Comparison of ENCODE assay signal across 29 cellular contexts in genomic region chr22:49576241-49577141, GRCh38.
DNase-seq lines count a peak whose midpoint lies in the region; ATAC-seq, FAIRE-seq and TF ChIP-seq lines count a peak whose summit lies in the region.
"Had no signal": no experiment of that assay in that cellular context is flagged by ENCODE, and none has a peak within 500 bp of the region (broad histone marks: within the 10 kb centered on the region; RNA-seq: fewer than 3 reads in every experiment).

No MANE protein-coding gene starts in this region.

- H3K23me2 ChIP-seq in H1 (ENCODE audit: low read depth, low read length): peaks cover 14% of the 10 kb centered on the region; the same call in 1 of the 2 replicates

- no peak overlapping the region for H3K23ac ChIP-seq in H1 (ENCODE audit: insufficient read length)

- peaks cover 3% of the 10 kb centered on the region; the same call in 1 of the 2 replicates for H3K79me1 ChIP-seq in H1 (ENCODE audit: low read depth, low read length)

- peak; percentile 15 for DNase-seq in left ventricle myocardium superior
- no peak for DNase-seq in Right ventricle myocardium inferior (ENCODE audit: missing footprints)
- DNase-seq in H1 (ENCODE audit: low read depth in 1 of 2, low spot score in 2 of 2): peak in 1 of 2 experiments; percentile 32
- DNase-seq in osteocyte (ENCODE audit: extremely low spot score, unreplicated experiment): peak; percentile 82
- DNase-seq in ureter (ENCODE audit: low spot score): peak; percentile 36
- no peak for DNase-seq in cerebellar nuclear complex (lab: John Stamatoyannopoulos, UW)
- DNase-seq: activated CD4-positive, alpha-beta memory T cell treated with anti-CD3 and anti-CD28 coated beads for 36 hours; activated T-cell treated with anti-CD3 and anti-CD28 coated beads for 4 hours; amygdala; CD4-positive, CD25-positive, alpha-beta regulatory T cell; cortex of kidney; gastrocnemius medialis; MM.1S; NCI-H1417 treated with DMSO at 0.1 percent for 48 hours; NCI-H446; NCI-H82; nucleus accumbens; OCI-M1; SW 1271 had no signal

- TF ChIP-seq RAD21 in H1 (IDR thresholded peaks at IDR 0.05 in 1 of 2, conservative IDR thresholded peaks at IDR 0.05 in 1 of 2; ENCODE audit: low read depth in 2 of 2, low read length in 2 of 2): no peak

- no peak overlapping the region for H4K5ac ChIP-seq in H1 (ENCODE audit: insufficient read length, low read depth, low read length)

- 0 out of 2 replicates have a peak overlapping the region, but pooled peaks have one; percentile 29 for H2BK15ac ChIP-seq in H1 (ENCODE audit: low read length)

- 93% methylated on average over 34 of the region's 36 CpGs; no CpG with 5 or more reads in 1 of the 2 experiments for WGBS in H1 (ENCODE audit: extremely low coverage in 1 of 2, insufficient coverage in 1 of 2, insufficient read length in 1 of 2, insufficient replicate concordance in 2 of 2, low coverage in 1 of 2, low lambda C conversion rate in 2 of 2, missing lambda C conversion rate in 1 of 2), 2 experiments

- H4K91ac ChIP-seq in H1 (replicated peaks; ENCODE audit: insufficient read length, low read length): no peak overlapping the region

- no peak overlapping the region for H2BK120ac ChIP-seq in H1 (replicated peaks; ENCODE audit: low read depth, low read length)

- H3K4me1 Mint-ChIP-seq in osteocyte (ENCODE audit: unreplicated experiment): no peaks in the 10 kb centered on the region

- no peak for TF ChIP-seq EP300 in H1 (IDR thresholded peaks at IDR 0.05; ENCODE audit: borderline replicate concordance in 1 of 2, low read depth in 2 of 2, low read length in 2 of 2)

- no peak overlapping the region for H3K4me3 Mint-ChIP-seq in osteocyte (ENCODE audit: unreplicated experiment)
- H3K4me3 Mint-ChIP-seq: activated CD4-positive, alpha-beta memory T cell treated with anti-CD3 and anti-CD28 coated beads for 36 hours; stimulated activated memory B cell treated with anti-CD40 and anti-IgM and Interleukin-4, amounts not matched to agents 10 μg/mL and 1 μg/mL and 100 μg/mL, for 72 hours had no signal

- no peaks in the 10 kb centered on the region for H3K36me3 ChIP-seq in H1 (ENCODE audit: control insufficient read depth in 2 of 4, insufficient read depth in 4 of 4, low read length in 3 of 4)
- H3K36me3 ChIP-seq: gastrocnemius medialis had no signal

- no peak overlapping the region; the same call in 1 of the 2 replicates for H2AFZ ChIP-seq in H1 (ENCODE audit: low read length)

- H2BK12ac ChIP-seq in H1 (ENCODE audit: low read depth, low read length): no peak overlapping the region

- no peak for TF ChIP-seq CTCF in H1 (IDR thresholded peaks at IDR 0.05; ENCODE audit: control extremely low read depth in 1 of 3, insufficient read depth in 1 of 3, low read depth in 1 of 3, low read length in 3 of 3)
- TF ChIP-seq CTCF in osteocyte (IDR thresholded peaks at IDR 0.05): no peak

- no peak for FAIRE-seq in H1 (lab: Jason Lieb, UNC)
- FAIRE-seq: D721Med, endometrium, GM12891, K562 had no signal

- H4K8ac ChIP-seq in H1 (ENCODE audit: extremely low read depth, insufficient read depth, low read length): no peak overlapping the region; the same call in 1 of the 2 replicates

- H3K4ac ChIP-seq in H1 (replicated peaks; ENCODE audit: insufficient read length, low read depth, low read length): no peak overlapping the region

- H3K18ac ChIP-seq in H1 (ENCODE audit: extremely low read depth, low read length): no peak overlapping the region

- H3K56ac ChIP-seq in H1 (replicated peaks; ENCODE audit: insufficient read length, low read depth, low read length): no peak overlapping the region

- intact Hi-C loops in left ventricle myocardium superior (cut with micrococcal nuclease): no loop called here
- intact Hi-C loops in Right ventricle myocardium inferior (cut with DNase I): no loop called here

- no peak for ATAC-seq in left ventricle myocardium superior
- no peak for ATAC-seq in Right ventricle myocardium inferior
- no peak for ATAC-seq in HG03196 (IDR thresholded peaks at IDR 0.05; ENCODE audit: unreplicated experiment)
- ATAC-seq in HG03039 (IDR thresholded peaks at IDR 0.05; ENCODE audit: unreplicated experiment): no peak
- ATAC-seq: HCT116, K562 had no signal

- H3K14ac ChIP-seq in H1 (ENCODE audit: insufficient read length): no peak overlapping the region

- H3K9me3 ChIP-seq in H1 (ENCODE audit: insufficient read depth in 2 of 2, low read depth in 1 of 2, low read length in 1 of 2): no peaks in the 10 kb centered on the region
- H3K9me3 ChIP-seq: gastrocnemius medialis had no signal

- no peak overlapping the region for H2BK20ac ChIP-seq in H1 (ENCODE audit: low read length)

- no peak overlapping the region for H2BK5ac ChIP-seq in H1 (ENCODE audit: low read depth, low read length)

- H3K36me3 Mint-ChIP-seq in osteocyte (ENCODE audit: unreplicated experiment): no peaks in the 10 kb centered on the region
- H3K36me3 Mint-ChIP-seq: activated CD4-positive, alpha-beta memory T cell treated with anti-CD3 and anti-CD28 coated beads for 36 hours had no signal

- no peak overlapping the region for H3K4me2 ChIP-seq in H1 (ENCODE audit: insufficient read depth in 1 of 2, low read depth in 2 of 2, low read length in 2 of 2)
- H3K4me2 ChIP-seq: smooth muscle cell had no signal

- no peaks in the 10 kb centered on the region for H3K4me1 ChIP-seq in H1 (replicated peaks in 1 of 4; ENCODE audit: control insufficient read depth in 3 of 4, insufficient read depth in 4 of 4, low read length in 3 of 4)
- H3K4me1 ChIP-seq: gastrocnemius medialis had no signal

- peaks cover 9% of the 10 kb centered on the region for H3K9me3 Mint-ChIP-seq in osteocyte (ENCODE audit: unreplicated experiment)
- H3K9me3 Mint-ChIP-seq: activated CD4-positive, alpha-beta memory T cell treated with anti-CD3 and anti-CD28 coated beads for 36 hours had no signal

- no peak overlapping the region for H3K4me3 ChIP-seq in H1 (ENCODE audit: extremely low read depth in 1 of 4, insufficient read depth in 2 of 4, low read depth in 3 of 4, low read length in 4 of 4)
- H3K4me3 ChIP-seq: K562, lung, smooth muscle cell had no signal

- peaks cover 0 to 7% of the 10 kb centered on the region in 2 experiments for H4K20me1 ChIP-seq in H1 (replicated peaks in 1 of 2; ENCODE audit: control insufficient read depth in 1 of 2, insufficient read depth in 2 of 2, low read length in 2 of 2)

- H3K27me3 Mint-ChIP-seq in osteocyte (ENCODE audit: unreplicated experiment): no peaks in the 10 kb centered on the region
- H3K27me3 Mint-ChIP-seq: activated CD4-positive, alpha-beta memory T cell treated with anti-CD3 and anti-CD28 coated beads for 36 hours; CD4-positive, CD25-positive, alpha-beta regulatory T cell; stimulated activated memory B cell treated with anti-CD40 and anti-IgM and Interleukin-4, amounts not matched to agents 10 μg/mL and 1 μg/mL and 100 μg/mL, for 72 hours had no signal

- CTCF ChIA-PET in H1 (lab: Charles Lee; ENCODE audit: partially characterized antibody): no interaction called here

- H3K79me2 ChIP-seq in H1 (ENCODE audit: control insufficient read depth in 1 of 2, insufficient read depth in 2 of 2, low read length in 2 of 2): no peaks in the 10 kb centered on the region

- no peaks in the 10 kb centered on the region for H3K27me3 ChIP-seq in H1 (replicated peaks in 1 of 4; ENCODE audit: control insufficient read depth in 3 of 4, extremely low read depth in 1 of 4, insufficient read depth in 3 of 4, low read length in 3 of 4)
- H3K27me3 ChIP-seq: gastrocnemius medialis had no signal

- TF ChIP-seq POLR2A in H1 (IDR thresholded peaks at IDR 0.05; ENCODE audit: control extremely low read depth in 1 of 2, low read depth in 2 of 2, low read length in 2 of 2): no peak

- H3K27ac Mint-ChIP-seq in osteocyte (ENCODE audit: unreplicated experiment): no peak overlapping the region
- H3K27ac Mint-ChIP-seq: activated CD4-positive, alpha-beta memory T cell treated with anti-CD3 and anti-CD28 coated beads for 36 hours; stimulated activated memory B cell treated with anti-CD40 and anti-IgM and Interleukin-4, amounts not matched to agents 10 μg/mL and 1 μg/mL and 100 μg/mL, for 72 hours had no signal

- no peak overlapping the region for H3K27ac ChIP-seq in H1 (ENCODE audit: low read depth, low read length)

- H3K9ac ChIP-seq in H1 (replicated peaks in 1 of 4; ENCODE audit: extremely low read depth in 1 of 4, low read depth in 3 of 4, low read length in 3 of 4): no peak overlapping the region

- H2AK5ac ChIP-seq in H1 (ENCODE audit: low read depth, low read length): no peak overlapping the region

- POLR2A ChIA-PET in H1 (lab: Charles Lee; ENCODE audit: partially characterized antibody): interaction anchor here (0.7 kb wide), 1 partner anchor 54 kb away, joined by 3 read pairs; no protein-coding TSS in a partner anchor

TF ChIP-seq in H1, 55 proteins besides CTCF, POLR2A, EP300 and RAD21:
- TF ChIP-seq BACH1 (IDR thresholded peaks at IDR 0.05; ENCODE audit: low read length): no peak
- no peak for TF ChIP-seq RFX5 (IDR thresholded peaks at IDR 0.05; ENCODE audit: borderline replicate concordance, low read depth, low read length)
- no peak for TF ChIP-seq CBX8 (IDR thresholded peaks at IDR 0.05; ENCODE audit: borderline replicate concordance, low read depth, low read length)
- no peak for TF ChIP-seq CHD2 (IDR thresholded peaks at IDR 0.05; ENCODE audit: low read length)
- no peak for TF ChIP-seq TEAD4 (IDR thresholded peaks at IDR 0.05; ENCODE audit: low read depth, low read length)
- TF ChIP-seq CHD1 (IDR thresholded peaks at IDR 0.05; ENCODE audit: low read depth, low read length): no peak
- TF ChIP-seq NANOG (IDR thresholded peaks at IDR 0.05; ENCODE audit: insufficient read depth, low read depth, low read length, poor library complexity, severe bottlenecking): no peak

Comparison
In these comparisons a context has a peak if more than half of its experiments do, and no peak if none do; other contexts are left out.
1. DNase-seq: peak in left ventricle myocardium superior (single experiment), osteocyte (single experiment) and ureter (single experiment); none in Right ventricle myocardium inferior (single experiment) and cerebellar nuclear complex (0 of 2).